ENCODE assay signal across 17 cellular contexts in genomic region chr13:74070513-74070912, GRCh38.
A peak's percentile ranks its signal among the peaks of the same experiment; 100 is the strongest.
DNase-seq lines count a peak whose midpoint lies in the region; ATAC-seq, FAIRE-seq and TF ChIP-seq lines count a peak whose summit lies in the region.
"Had no signal": no experiment of that assay in that cellular context is flagged by ENCODE, and none has a peak within 500 bp of the region (broad histone marks: within the 10 kb centered on the region; RNA-seq: fewer than 3 reads in every experiment).

No MANE protein-coding gene starts in this region.

- peaks cover 75% of the 10 kb centered on the region for H3K4me1 Mint-ChIP-seq in activated naive CD4-positive, alpha-beta T cell treated with anti-CD3 and anti-CD28 coated beads, Interleukin-2, amount 10 ng/mL, durations not matched to agents 7 days and 5 days
- H3K4me1 Mint-ChIP-seq in activated naive CD8-positive, alpha-beta T cell treated with anti-CD3 and anti-CD28 coated beads for 36 hours = peaks cover 50% of the 10 kb centered on the region
- peaks cover 53% of the 10 kb centered on the region for H3K4me1 Mint-ChIP-seq in stimulated activated naive CD8-positive, alpha-beta T cell treated with anti-CD3 and anti-CD28 coated beads, Interleukin-15, amount 100 ng/mL, for 72 hours

- no peak for DNase-seq in activated naive CD4-positive, alpha-beta T cell treated with anti-CD3 and anti-CD28 coated beads, Interleukin-2, amount 10 ng/mL, durations not matched to agents 7 days and 5 days
- no peak for DNase-seq in activated naive CD4-positive, alpha-beta T cell (lab: John Stamatoyannopoulos, UW)
- DNase-seq in Jurkat, Clone E6-1 (ENCODE audit: low read depth, low spot score) = peak; percentile 75
- no peak for DNase-seq in activated naive CD8-positive, alpha-beta T cell treated with anti-CD3 and anti-CD28 coated beads for 36 hours
- no peak for DNase-seq in stimulated activated naive CD8-positive, alpha-beta T cell treated with anti-CD3 and anti-CD28 coated beads, Interleukin-15, amount 100 ng/mL, for 72 hours
- DNase-seq in SW480 (ENCODE audit: low spot score) (no peak), NCI-H146 treated with DMSO at 0.1 percent for 48 hours (lab: John Stamatoyannopoulos, UW; ENCODE audit: unreplicated experiment) (no peak), H54 (ENCODE audit: insufficient read length, low spot score) (no peak)
- DNase-seq: DMS 273 treated with DMSO at 0.1 percent for 48 hours; erythroblast; HFFc6; islet precursor cell; MV-4-11; NCI-H2171; NK-92 treated with Interleukin-12 subunit alpha and Interleukin-12 subunit beta, amount 100 ng/mL, for 24 hours; occipital lobe; Right ventricle myocardium superior had no signal

- CTCF ChIA-PET in activated naive CD4-positive, alpha-beta T cell treated with anti-CD3 and anti-CD28 coated beads, Interleukin-2, amount 10 ng/mL, durations not matched to agents 7 days and 5 days (lab: Charles Lee) = interaction anchor here (0.7 to 2.0 kb wide), 3 partner anchors 8 to 216 kb away, joined by 3 to 8 read pairs (median 3); no protein-coding TSS in a partner anchor

- H3K9me3 Mint-ChIP-seq in activated naive CD4-positive, alpha-beta T cell treated with anti-CD3 and anti-CD28 coated beads, Interleukin-2, amount 10 ng/mL, durations not matched to agents 7 days and 5 days = peaks cover 10% of the 10 kb centered on the region
- H3K9me3 Mint-ChIP-seq in activated naive CD8-positive, alpha-beta T cell treated with anti-CD3 and anti-CD28 coated beads for 36 hours = no peaks in the 10 kb centered on the region
- H3K9me3 Mint-ChIP-seq in stimulated activated naive CD8-positive, alpha-beta T cell treated with anti-CD3 and anti-CD28 coated beads, Interleukin-15, amount 100 ng/mL, for 72 hours = peaks cover 0 to 7% of the 10 kb centered on the region in 2 donors
- H3K9me3 Mint-ChIP-seq: HFFc6 had no signal

- no peak for TF ChIP-seq POLR2A in H54 (IDR thresholded peaks at IDR 0.05; ENCODE audit: low read depth, low read length)

- H3K27me3 Mint-ChIP-seq in activated naive CD4-positive, alpha-beta T cell treated with anti-CD3 and anti-CD28 coated beads, Interleukin-2, amount 10 ng/mL, durations not matched to agents 7 days and 5 days = no peaks in the 10 kb centered on the region
- H3K27me3 Mint-ChIP-seq in activated naive CD8-positive, alpha-beta T cell treated with anti-CD3 and anti-CD28 coated beads for 36 hours = no peaks in the 10 kb centered on the region
- H3K27me3 Mint-ChIP-seq in stimulated activated naive CD8-positive, alpha-beta T cell treated with anti-CD3 and anti-CD28 coated beads, Interleukin-15, amount 100 ng/mL, for 72 hours = no peaks in the 10 kb centered on the region

- peak; percentile 44 for ATAC-seq in stimulated activated naive CD8-positive, alpha-beta T cell treated with anti-CD3 and anti-CD28 coated beads, Interleukin-15, amount 100 ng/mL, for 72 hours

- FAIRE-seq in H54 (lab: Jason Lieb, UNC) = no peak

- H3K36me3 Mint-ChIP-seq in activated naive CD4-positive, alpha-beta T cell treated with anti-CD3 and anti-CD28 coated beads, Interleukin-2, amount 10 ng/mL, durations not matched to agents 7 days and 5 days = peaks cover 35% of the 10 kb centered on the region
- H3K36me3 Mint-ChIP-seq in activated naive CD8-positive, alpha-beta T cell treated with anti-CD3 and anti-CD28 coated beads for 36 hours = peaks cover 26% of the 10 kb centered on the region

- peak overlapping the region; percentile 42 for H3K4me3 ChIP-seq in Jurkat, Clone E6-1 (ENCODE audit: low read length)

- peak overlapping the region; percentile 91 for H3K27ac Mint-ChIP-seq in activated naive CD4-positive, alpha-beta T cell treated with anti-CD3 and anti-CD28 coated beads, Interleukin-2, amount 10 ng/mL, durations not matched to agents 7 days and 5 days
- H3K27ac Mint-ChIP-seq in activated naive CD8-positive, alpha-beta T cell treated with anti-CD3 and anti-CD28 coated beads for 36 hours = peak overlapping the region; percentile 66
- peak overlapping the region in 1 of 2 donors; percentile 85 for H3K27ac Mint-ChIP-seq in stimulated activated naive CD8-positive, alpha-beta T cell treated with anti-CD3 and anti-CD28 coated beads, Interleukin-15, amount 100 ng/mL, for 72 hours
- H3K27ac Mint-ChIP-seq: HFFc6 had no signal

- H3K4me3 Mint-ChIP-seq in activated naive CD4-positive, alpha-beta T cell treated with anti-CD3 and anti-CD28 coated beads, Interleukin-2, amount 10 ng/mL, durations not matched to agents 7 days and 5 days = peak overlapping the region; percentile 59
- H3K4me3 Mint-ChIP-seq in activated naive CD8-positive, alpha-beta T cell treated with anti-CD3 and anti-CD28 coated beads for 36 hours = peak overlapping the region; percentile 35
- peak overlapping the region; percentile 25 to 46 for H3K4me3 Mint-ChIP-seq in stimulated activated naive CD8-positive, alpha-beta T cell treated with anti-CD3 and anti-CD28 coated beads, Interleukin-15, amount 100 ng/mL, for 72 hours
- H3K4me3 Mint-ChIP-seq: HFFc6 had no signal
